In the genomic region with DNA sequence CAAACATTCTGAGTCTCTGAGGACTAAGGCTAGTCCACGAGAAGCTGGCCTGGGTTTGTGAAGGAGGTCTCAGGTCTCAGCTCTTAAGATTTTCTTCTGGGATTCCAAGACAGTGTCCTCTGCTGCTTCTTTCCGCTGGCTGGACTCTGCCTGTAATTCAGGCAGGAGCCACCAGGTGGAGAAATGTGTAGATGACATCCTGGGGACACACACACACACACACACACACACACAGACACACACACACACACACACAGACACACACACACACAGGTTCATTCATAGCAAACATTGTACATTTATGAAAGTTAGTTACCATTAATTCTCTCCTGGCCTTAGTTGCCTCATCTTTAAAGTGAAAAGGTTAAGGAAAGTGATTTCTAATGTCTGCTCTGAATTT, we compare ENCODE assay signal across 1 cellular context.
A peak's percentile ranks its signal among the peaks of the same experiment; 100 is the strongest.
TF ChIP-seq lines count a peak whose summit lies in the region.

No MANE protein-coding gene starts in this region.

TF ChIP-seq in K562, 482 proteins besides CTCF, POLR2A, EP300 and RAD21 (continued from another document):
- TF ChIP-seq NFIC (IDR thresholded peaks at IDR 0.05): peak; percentile 23; the same call in 1 of the 2 replicates
- peak; percentile 99 for TF ChIP-seq MCM3 (IDR thresholded peaks at IDR 0.05)
- TF ChIP-seq ARID1B (IDR thresholded peaks at IDR 0.05): peak; percentile 44; the same call in 1 of the 2 replicates
- TF ChIP-seq KDM1A (IDR thresholded peaks at IDR 0.05): peak in 1 of 2 experiments; percentile 66; a peak in 2 of 4 replicates
- 0 out of 2 replicates have a peak, but pooled peaks have one; percentile 34 for TF ChIP-seq NBN (IDR thresholded peaks at IDR 0.05; ENCODE audit: low read depth)
- TF ChIP-seq, protein P1, sequence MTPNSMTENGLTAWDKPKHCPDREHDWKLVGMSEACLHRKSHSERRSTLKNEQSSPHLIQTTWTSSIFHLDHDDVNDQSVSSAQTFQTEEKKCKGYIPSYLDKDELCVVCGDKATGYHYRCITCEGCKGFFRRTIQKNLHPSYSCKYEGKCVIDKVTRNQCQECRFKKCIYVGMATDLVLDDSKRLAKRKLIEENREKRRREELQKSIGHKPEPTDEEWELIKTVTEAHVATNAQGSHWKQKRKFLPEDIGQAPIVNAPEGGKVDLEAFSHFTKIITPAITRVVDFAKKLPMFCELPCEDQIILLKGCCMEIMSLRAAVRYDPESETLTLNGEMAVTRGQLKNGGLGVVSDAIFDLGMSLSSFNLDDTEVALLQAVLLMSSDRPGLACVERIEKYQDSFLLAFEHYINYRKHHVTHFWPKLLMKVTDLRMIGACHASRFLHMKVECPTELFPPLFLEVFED (CRISPR knock-in tag; conservative IDR thresholded peaks at IDR 0.05): 0 out of 2 replicates have a peak, but pooled peaks have one; percentile 28
- 0 out of 2 replicates have a peak, but pooled peaks have one; percentile 26 for TF ChIP-seq EHMT2 (IDR thresholded peaks at IDR 0.05)
- TF ChIP-seq SMARCA4 (IDR thresholded peaks at IDR 0.05): 0 out of 2 replicates have a peak, but pooled peaks have one; percentile 21
- TF ChIP-seq OTX1 (CRISPR knock-in tag; IDR thresholded peaks at IDR 0.05): 0 out of 2 replicates have a peak, but pooled peaks have one; percentile 62
